ENCODE assay signal across 10 cellular contexts in genomic region chr6:13868236-13868635, GRCh38. TPM values are rescaled to one million over a fixed set of nuclear protein-coding genes. Genes with fewer than 3 reads are reported as not detected.
"Had no signal": no experiment of that assay in that cellular context is flagged by ENCODE, and none has a peak within 500 bp of the region (broad histone marks: within the 10 kb centered on the region; RNA-seq: fewer than 3 reads in every experiment).

No MANE protein-coding gene starts in this region.

- H2AFZ ChIP-seq: GM23248 had no signal

- H3K4me2 ChIP-seq: KMS-11 had no signal

- H3K27ac ChIP-seq: GM23248, HL-60, KMS-11 had no signal

- ATAC-seq: HCT116 had no signal

- FAIRE-seq: H54 had no signal

- H3K27ac Mint-ChIP-seq: HFFc6, IgD-negative memory B cell had no signal

- H3K9me3 Mint-ChIP-seq: HFFc6, IgD-negative memory B cell had no signal

- H3K9ac ChIP-seq: GM23248, KMS-11 had no signal

- H3K4me3 ChIP-seq: GM23248, HAP-1 had no signal

- H3K36me3 Mint-ChIP-seq: IgD-negative memory B cell had no signal

- H3K9me3 ChIP-seq: HAP-1 had no signal

- H3K4me1 ChIP-seq: HAP-1 had no signal

- H3K4me3 Mint-ChIP-seq: HFFc6, IgD-negative memory B cell had no signal

- DNase-seq: GM23248, GOT3, HFFc6, KBM-7 had no signal

- H3K36me3 ChIP-seq: HAP-1 had no signal

RNA-seq across cellular contexts. Expression of gene RNF182, which starts 56.5 kb away (rescaled TPM):
- polyA plus RNA-seq: IgD-negative memory B cell had no signal
